In the genomic region with DNA sequence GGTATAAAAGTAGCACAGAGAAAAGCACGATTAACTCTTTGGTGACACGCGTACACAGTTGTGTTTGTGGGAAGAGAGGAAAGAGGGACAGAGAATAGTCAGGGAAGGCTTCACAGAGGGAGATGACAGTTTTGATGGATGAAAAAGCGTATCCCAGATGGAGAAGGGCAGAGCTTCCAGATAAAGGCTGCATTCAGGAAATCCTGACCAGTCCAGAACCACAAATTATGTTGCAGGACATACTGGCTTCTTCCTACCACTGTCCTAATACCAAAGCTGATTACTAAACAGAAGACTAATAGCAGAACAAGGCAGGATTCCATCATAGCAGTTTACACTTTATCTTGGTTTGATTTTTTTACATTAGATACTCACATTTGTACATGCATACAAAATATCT, we compare ENCODE assay signal across 15 cellular contexts.
A peak's percentile ranks its signal among the peaks of the same experiment; 100 is the strongest.
DNase-seq lines count a peak whose midpoint lies in the region; ATAC-seq and TF ChIP-seq lines count a peak whose summit lies in the region.
"Had no signal": no experiment of that assay in that cellular context is flagged by ENCODE, and none has a peak within 500 bp of the region (broad histone marks: within the 10 kb centered on the region; RNA-seq: fewer than 3 reads in every experiment).

No MANE protein-coding gene starts in this region.

- TF ChIP-seq CTCF in fibroblast of mammary gland (conservative IDR thresholded peaks at IDR 0.05; ENCODE audit: control insufficient read depth, insufficient read depth, low read depth, low read length) = no peak

- no peaks in the 10 kb centered on the region for H3K27me3 Mint-ChIP-seq in activated naive CD4-positive, alpha-beta T cell treated with anti-CD3 and anti-CD28 coated beads, Interleukin-2, amount 10 ng/mL, durations not matched to agents 7 days and 5 days

- H3K9me3 Mint-ChIP-seq in activated naive CD4-positive, alpha-beta T cell treated with anti-CD3 and anti-CD28 coated beads, Interleukin-2, amount 10 ng/mL, durations not matched to agents 7 days and 5 days = no peaks in the 10 kb centered on the region
- H3K9me3 Mint-ChIP-seq in stimulated activated effector memory CD8-positive, alpha-beta T cell treated with anti-CD3 and anti-CD28 coated beads, Interleukin-12 subunit alpha, Interleukin-12 subunit beta, amount 100 ng/mL, for 72 hours = no peaks in the 10 kb centered on the region

- H3K27ac Mint-ChIP-seq in activated naive CD4-positive, alpha-beta T cell treated with anti-CD3 and anti-CD28 coated beads, Interleukin-2, amount 10 ng/mL, durations not matched to agents 7 days and 5 days = peak overlapping the region; percentile 13
- peak overlapping the region; percentile 50 for H3K27ac Mint-ChIP-seq in stimulated activated effector memory CD8-positive, alpha-beta T cell treated with anti-CD3 and anti-CD28 coated beads, Interleukin-12 subunit alpha, Interleukin-12 subunit beta, amount 100 ng/mL, for 72 hours

- no peak for ATAC-seq in stimulated activated effector memory CD8-positive, alpha-beta T cell treated with anti-CD3 and anti-CD28 coated beads, Interleukin-12 subunit alpha, Interleukin-12 subunit beta, amount 100 ng/mL, for 72 hours
- ATAC-seq in HG03457 (IDR thresholded peaks at IDR 0.05; ENCODE audit: unreplicated experiment) (no peak), HG02885 (IDR thresholded peaks at IDR 0.05; ENCODE audit: poor library complexity, unreplicated experiment) (no peak)

- DNase-seq in activated naive CD4-positive, alpha-beta T cell treated with anti-CD3 and anti-CD28 coated beads, Interleukin-2, amount 10 ng/mL, durations not matched to agents 7 days and 5 days = no peak
- DNase-seq in activated naive CD4-positive, alpha-beta T cell treated with Interleukin-2 at 50 U/mL for 16 hours = no peak
- DNase-seq in amniotic epithelial cell (ENCODE audit: low read depth) (peak; percentile 91), fibroblast of mammary gland (ENCODE audit: low read depth) (peak; percentile 23), NCI-H1436 (lab: John Stamatoyannopoulos, UW) (no peak)
- DNase-seq in stimulated activated effector memory CD8-positive, alpha-beta T cell treated with anti-CD3 and anti-CD28 coated beads, Interleukin-12 subunit alpha, Interleukin-12 subunit beta, amount 100 ng/mL, for 72 hours (ENCODE audit: low spot score in 2 of 2) = no peak
- DNase-seq: 8988T, EL, Kasumi-1, NCI-H1417 treated with DMSO at 0.1 percent for 48 hours, NCI-H2081, NCI-H526 treated with DMSO at 0.1 percent for 48 hours had no signal

- H3K4me3 ChIP-seq in fibroblast of mammary gland (ENCODE audit: control insufficient read depth, low read depth, low read length) = no peak overlapping the region
- H3K4me3 ChIP-seq: BLaER1 had no signal

- CTCF ChIA-PET in activated naive CD4-positive, alpha-beta T cell treated with anti-CD3 and anti-CD28 coated beads, Interleukin-2, amount 10 ng/mL, durations not matched to agents 7 days and 5 days (lab: Charles Lee) = interaction anchor here (1.3 kb wide), 1 partner anchor 89 kb away, joined by 4 read pairs; no protein-coding TSS in a partner anchor

- peaks cover 64% of the 10 kb centered on the region for H3K36me3 Mint-ChIP-seq in activated naive CD4-positive, alpha-beta T cell treated with anti-CD3 and anti-CD28 coated beads, Interleukin-2, amount 10 ng/mL, durations not matched to agents 7 days and 5 days
- H3K36me3 Mint-ChIP-seq in stimulated activated effector memory CD8-positive, alpha-beta T cell treated with anti-CD3 and anti-CD28 coated beads, Interleukin-12 subunit alpha, Interleukin-12 subunit beta, amount 100 ng/mL, for 72 hours = peaks cover 100% of the 10 kb centered on the region

- no peak overlapping the region for H3K4me3 Mint-ChIP-seq in activated naive CD4-positive, alpha-beta T cell treated with anti-CD3 and anti-CD28 coated beads, Interleukin-2, amount 10 ng/mL, durations not matched to agents 7 days and 5 days
- H3K4me3 Mint-ChIP-seq in stimulated activated effector memory CD8-positive, alpha-beta T cell treated with anti-CD3 and anti-CD28 coated beads, Interleukin-12 subunit alpha, Interleukin-12 subunit beta, amount 100 ng/mL, for 72 hours = no peak overlapping the region

- peaks cover 13% of the 10 kb centered on the region for H3K4me1 Mint-ChIP-seq in activated naive CD4-positive, alpha-beta T cell treated with anti-CD3 and anti-CD28 coated beads, Interleukin-2, amount 10 ng/mL, durations not matched to agents 7 days and 5 days
- H3K4me1 Mint-ChIP-seq in stimulated activated effector memory CD8-positive, alpha-beta T cell treated with anti-CD3 and anti-CD28 coated beads, Interleukin-12 subunit alpha, Interleukin-12 subunit beta, amount 100 ng/mL, for 72 hours = no peaks in the 10 kb centered on the region

Comparison
In these comparisons a context has a peak if more than half of its experiments do, and no peak if none do; other contexts are left out.
1. DNase-seq: peak in amniotic epithelial cell (single experiment) and fibroblast of mammary gland (single experiment); none in activated naive CD4-positive, alpha-beta T cell treated with anti-CD3 and anti-CD28 coated beads, Interleukin-2, amount 10 ng/mL, durations not matched to agents 7 days and 5 days (single experiment), activated naive CD4-positive, alpha-beta T cell treated with Interleukin-2 at 50 U/mL for 16 hours (single experiment), stimulated activated effector memory CD8-positive, alpha-beta T cell treated with anti-CD3 and anti-CD28 coated beads, Interleukin-12 subunit alpha, Interleukin-12 subunit beta, amount 100 ng/mL, for 72 hours (0 of 2) and NCI-H1436 (single experiment).